Comparison of ENCODE assay signal across 1 cellular context in the genomic region with DNA sequence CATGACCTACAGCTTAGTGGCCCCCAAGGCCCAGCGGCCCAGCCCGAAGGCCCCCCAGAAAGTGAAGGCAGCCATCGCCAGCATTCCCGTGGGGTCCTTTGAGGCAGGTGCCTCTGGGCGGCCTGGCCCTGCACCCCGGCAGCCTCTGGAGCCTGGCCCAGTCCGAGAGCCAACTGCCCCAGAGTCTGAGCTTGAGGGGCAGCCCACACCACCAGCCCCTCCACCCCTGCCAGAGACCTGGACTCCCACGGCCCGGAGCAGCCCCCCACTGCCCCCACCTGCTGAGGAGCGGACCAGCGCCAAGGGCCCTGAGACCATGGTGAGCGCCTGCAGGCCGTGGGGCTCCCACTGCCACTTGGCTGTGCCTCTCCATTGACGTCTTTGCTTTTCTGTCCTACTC.
TF ChIP-seq lines count a peak whose summit lies in the region.

No MANE protein-coding gene starts in this region.

TF ChIP-seq in GM23338, 12 proteins besides CTCF, POLR2A, EP300 and RAD21 (continued from another document):
- TF ChIP-seq POLR2AphosphoS5 (IDR thresholded peaks at IDR 0.05; ENCODE audit: low read depth) (no peak), EZH2 (IDR thresholded peaks at IDR 0.05; ENCODE audit: low read depth, unreplicated experiment) (no peak)
